ENCODE assay signal across 4 cellular contexts in the genomic region with DNA sequence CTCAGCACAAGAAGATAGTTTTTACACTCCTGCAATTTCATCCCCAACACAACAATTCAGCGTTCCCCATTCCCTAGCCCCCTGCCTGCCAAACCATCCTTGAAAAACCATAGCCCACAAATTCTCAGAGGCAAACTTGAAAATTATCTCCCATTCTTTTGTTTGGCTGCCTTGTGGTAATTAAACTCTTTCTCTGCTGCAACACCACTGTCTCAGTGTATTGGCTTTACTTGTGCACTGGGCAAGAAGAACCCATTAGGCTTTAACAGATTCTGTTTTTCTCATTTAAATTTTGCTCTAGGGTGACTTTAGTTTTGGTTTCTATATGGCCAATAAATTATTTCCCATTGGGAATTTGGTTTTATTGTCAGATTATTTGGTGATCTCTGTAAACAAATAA.
TF ChIP-seq lines count a peak whose summit lies in the region.

No MANE protein-coding gene starts in this region.

TF ChIP-seq in A549, 52 proteins besides CTCF, POLR2A, EP300 and RAD21:
- TF ChIP-seq, protein P1, sequence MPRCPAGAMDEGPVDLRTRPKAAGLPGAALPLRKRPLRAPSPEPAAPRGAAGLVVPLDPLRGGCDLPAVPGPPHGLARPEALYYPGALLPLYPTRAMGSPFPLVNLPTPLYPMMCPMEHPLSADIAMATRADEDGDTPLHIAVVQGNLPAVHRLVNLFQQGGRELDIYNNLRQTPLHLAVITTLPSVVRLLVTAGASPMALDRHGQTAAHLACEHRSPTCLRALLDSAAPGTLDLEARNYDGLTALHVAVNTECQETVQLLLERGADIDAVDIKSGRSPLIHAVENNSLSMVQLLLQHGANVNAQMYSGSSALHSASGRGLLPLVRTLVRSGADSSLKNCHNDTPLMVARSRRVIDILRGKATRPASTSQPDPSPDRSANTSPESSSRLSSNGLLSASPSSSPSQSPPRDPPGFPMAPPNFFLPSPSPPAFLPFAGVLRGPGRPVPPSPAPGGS (IDR thresholded peaks at IDR 0.05) = no peak
- no peak for TF ChIP-seq EHMT2 (IDR thresholded peaks at IDR 0.05; ENCODE audit: low read depth)
- TF ChIP-seq RNF2 (IDR thresholded peaks at IDR 0.05; ENCODE audit: borderline replicate concordance, low read depth) = no peak
- TF ChIP-seq MYC (IDR thresholded peaks at IDR 0.05; ENCODE audit: borderline replicate concordance, low read length) = no peak
- TF ChIP-seq KDM5A (IDR thresholded peaks at IDR 0.05) = peak; percentile 48; the same call in 1 of the 2 replicates

TF ChIP-seq in HCT116, 20 proteins besides CTCF, POLR2A, EP300 and RAD21:
- TF ChIP-seq SP1 (IDR thresholded peaks at IDR 0.05; ENCODE audit: low read depth) (no peak), ELF1 (IDR thresholded peaks at IDR 0.05; ENCODE audit: borderline replicate concordance, low read depth) (no peak), SIN3A (IDR thresholded peaks at IDR 0.05; ENCODE audit: low read depth) (no peak), CBX3 (IDR thresholded peaks at IDR 0.05; ENCODE audit: low read depth) (peak; percentile 85), YY1 (IDR thresholded peaks at IDR 0.05; ENCODE audit: extremely low read depth, insufficient replicate concordance, low read depth, low read length) (no peak), JUND (IDR thresholded peaks at IDR 0.05) (no peak), EGR1 (IDR thresholded peaks at IDR 0.05; ENCODE audit: low read depth) (no peak)

TF ChIP-seq in GM12878, 131 proteins besides CTCF, POLR2A, EP300 and RAD21:
- TF ChIP-seq, protein P2, sequence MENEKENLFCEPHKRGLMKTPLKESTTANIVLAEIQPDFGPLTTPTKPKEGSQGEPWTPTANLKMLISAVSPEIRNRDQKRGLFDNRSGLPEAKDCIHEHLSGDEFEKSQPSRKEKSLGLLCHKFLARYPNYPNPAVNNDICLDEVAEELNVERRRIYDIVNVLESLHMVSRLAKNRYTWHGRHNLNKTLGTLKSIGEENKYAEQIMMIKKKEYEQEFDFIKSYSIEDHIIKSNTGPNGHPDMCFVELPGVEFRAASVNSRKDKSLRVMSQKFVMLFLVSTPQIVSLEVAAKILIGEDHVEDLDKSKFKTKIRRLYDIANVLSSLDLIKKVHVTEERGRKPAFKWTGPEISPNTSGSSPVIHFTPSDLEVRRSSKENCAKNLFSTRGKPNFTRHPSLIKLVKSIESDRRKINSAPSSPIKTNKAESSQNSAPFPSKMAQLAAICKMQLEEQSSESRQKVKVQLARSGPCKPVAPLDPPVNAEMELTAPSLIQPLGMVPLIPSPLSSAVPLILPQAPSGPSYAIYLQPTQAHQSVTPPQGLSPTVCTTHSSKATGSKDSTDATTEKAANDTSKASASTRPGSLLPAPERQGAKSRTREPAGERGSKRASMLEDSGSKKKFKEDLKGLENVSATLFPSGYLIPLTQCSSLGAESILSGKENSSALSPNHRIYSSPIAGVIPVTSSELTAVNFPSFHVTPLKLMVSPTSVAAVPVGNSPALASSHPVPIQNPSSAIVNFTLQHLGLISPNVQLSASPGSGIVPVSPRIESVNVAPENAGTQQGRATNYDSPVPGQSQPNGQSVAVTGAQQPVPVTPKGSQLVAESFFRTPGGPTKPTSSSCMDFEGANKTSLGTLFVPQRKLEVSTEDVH (IDR thresholded peaks at IDR 0.05; ENCODE audit: low read depth, partially characterized antibody) = no peak
- TF ChIP-seq CBX5 (IDR thresholded peaks at IDR 0.05; ENCODE audit: low read depth) = 0 out of 2 replicates have a peak, but pooled peaks have one; percentile 25
TF ChIP-seq in GM12878: peak in this region for 1.

TF ChIP-seq in H1, 55 proteins besides CTCF, POLR2A, EP300 and RAD21:
- TF ChIP-seq TEAD4 (IDR thresholded peaks at IDR 0.05; ENCODE audit: low read depth, low read length) (no peak), KDM5A (IDR thresholded peaks at IDR 0.05; ENCODE audit: low read length) (peak; percentile 69; the same call in 1 of the 2 replicates), GTF2F1 (IDR thresholded peaks at IDR 0.05; ENCODE audit: borderline replicate concordance, low read depth, low read length) (no peak), POU5F1 (IDR thresholded peaks at IDR 0.05; ENCODE audit: low read depth, low read length) (no peak), MAFK (IDR thresholded peaks at IDR 0.05; ENCODE audit: low read depth, low read length) (no peak)
